Comparison of ENCODE assay signal across 9 cellular contexts in genomic region chr17:74361613-74362391, GRCh38. TPM values are rescaled to one million over a fixed set of nuclear protein-coding genes. Genes with fewer than 3 reads are reported as not detected.
DNase-seq lines count a peak whose midpoint lies in the region; ATAC-seq and TF ChIP-seq lines count a peak whose summit lies in the region.
"Had no signal": no experiment of that assay in that cellular context is flagged by ENCODE, and none has a peak within 500 bp of the region (broad histone marks: within the 10 kb centered on the region; RNA-seq: fewer than 3 reads in every experiment).

Gene BTBD17 (minus strand): TSS chr17:74361868. CDS start chr17:74361819, 49 bp downstream.

- H3K4me2 ChIP-seq in Loucy (ENCODE audit: low read depth, low read length, poor library complexity, severe bottlenecking) = no peak within 1 kb of the TSS
- H3K4me2 ChIP-seq: KMS-11 had no signal

- no peaks in the 10 kb centered on the region for H3K9me3 ChIP-seq in Caco-2
- no peaks in the 10 kb centered on the region for H3K9me3 ChIP-seq in Loucy (ENCODE audit: insufficient read depth, low read depth, low read length)

- H3K36me3 Mint-ChIP-seq in Caco-2 (ENCODE audit: insufficient read depth, unreplicated experiment) = no peaks in the 10 kb centered on the region
- H3K36me3 Mint-ChIP-seq in activated CD4-positive, alpha-beta T cell treated with anti-CD3 and anti-CD28 coated beads, Interleukin-2, amount 10 ng/mL, durations not matched to agents 24 days and 14 days (ENCODE audit: low read depth) = peaks cover 2% of the 10 kb centered on the region
- no peaks in the 10 kb centered on the region for H3K36me3 Mint-ChIP-seq in naive thymus-derived CD8-positive, alpha-beta T cell

- no TSS peak for BruUV-seq in Caco-2 (replicated peaks; lab: Mats Ljungman, UMichigan)

- TF ChIP-seq POLR2A in erythroblast (IDR thresholded peaks at IDR 0.05; ENCODE audit: low read length) = no peak

- no peaks in the 10 kb centered on the region for H3K9me3 Mint-ChIP-seq in Caco-2 (ENCODE audit: unreplicated experiment)
- no peaks in the 10 kb centered on the region for H3K9me3 Mint-ChIP-seq in activated CD4-positive, alpha-beta T cell treated with anti-CD3 and anti-CD28 coated beads, Interleukin-2, amount 10 ng/mL, durations not matched to agents 24 days and 14 days
- H3K9me3 Mint-ChIP-seq in naive thymus-derived CD8-positive, alpha-beta T cell = no peaks in the 10 kb centered on the region

- H3K9me2 ChIP-seq in Loucy (replicated peaks; ENCODE audit: low read depth, low read length) = no peaks in the 10 kb centered on the region

- POLR2A ChIA-PET in Caco-2 (lab: Charles Lee) = no interaction called here
- POLR2A ChIA-PET in naive thymus-derived CD8-positive, alpha-beta T cell (lab: Charles Lee) = no interaction called here

- H2AFZ ChIP-seq in Loucy (ENCODE audit: low read length) = no peak within 1 kb of the TSS

- H4K20me1 ChIP-seq in Loucy (ENCODE audit: insufficient read depth, low read length, poor library complexity, severe bottlenecking) = no peaks in the 10 kb centered on the region

- no peaks in the 10 kb centered on the region for H3K4me1 ChIP-seq in Caco-2
- no peaks in the 10 kb centered on the region for H3K4me1 ChIP-seq in Loucy (ENCODE audit: insufficient read depth, low read length, poor library complexity, severe bottlenecking)

- H3K4me3 ChIP-seq in Caco-2 (ENCODE audit: low read depth, low read length) (no peak within 1 kb of the TSS), Loucy (ENCODE audit: low read length, poor library complexity, severe bottlenecking) (no peak within 1 kb of the TSS)

- no peaks in the 10 kb centered on the region for H3K79me2 ChIP-seq in Loucy (ENCODE audit: insufficient read depth, low read length)

- no peaks in the 10 kb centered on the region for H3K36me3 ChIP-seq in Caco-2 (ENCODE audit: control insufficient read depth, insufficient read depth, low read length)
- no peaks in the 10 kb centered on the region for H3K36me3 ChIP-seq in Loucy (ENCODE audit: insufficient read depth, low read length)

- CTCF ChIA-PET in Caco-2 (lab: Charles Lee) = interaction anchor here (0.6 to 1.9 kb wide), 5 partner anchors 9 to 65 kb away, joined by 3 to 11 read pairs (median 5); no protein-coding TSS in a partner anchor

- H3F3A ChIP-seq in Loucy (ENCODE audit: low read depth) = no peaks in the 10 kb centered on the region

- intact Hi-C loops in Caco-2 (cut with micrococcal nuclease; ENCODE audit: unreplicated experiment) = loop anchor here (1.0 to 10.0 kb wide), 2 partner anchors 61 to 147 kb away; partner anchors contain the start of gene TTYH2
- intact Hi-C loops in activated CD4-positive, alpha-beta T cell treated with anti-CD3 and anti-CD28 coated beads, Interleukin-2, amount 10 ng/mL, durations not matched to agents 24 days and 14 days (cut with micrococcal nuclease) = no loop called here

- no peak within 1 kb of the TSS for H3K27ac Mint-ChIP-seq in Caco-2 (ENCODE audit: unreplicated experiment)
- H3K27ac Mint-ChIP-seq in activated CD4-positive, alpha-beta T cell treated with anti-CD3 and anti-CD28 coated beads, Interleukin-2, amount 10 ng/mL, durations not matched to agents 24 days and 14 days = no peak within 1 kb of the TSS
- peak within 1 kb of the TSS in 1 of 10 donors; percentile 24 for H3K27ac Mint-ChIP-seq in naive thymus-derived CD8-positive, alpha-beta T cell

- peaks cover 6% of the 10 kb centered on the region for H3K27me3 Mint-ChIP-seq in Caco-2 (ENCODE audit: insufficient read depth, unreplicated experiment)
- H3K27me3 Mint-ChIP-seq in activated CD4-positive, alpha-beta T cell treated with anti-CD3 and anti-CD28 coated beads, Interleukin-2, amount 10 ng/mL, durations not matched to agents 24 days and 14 days = peaks cover 16% of the 10 kb centered on the region
- H3K27me3 Mint-ChIP-seq in naive thymus-derived CD8-positive, alpha-beta T cell = peaks cover 14 to 41% (median 23%) of the 10 kb centered on the region in 5 donors

- H3K9ac ChIP-seq in Loucy (ENCODE audit: low read depth, low read length, poor library complexity, severe bottlenecking) = no peak within 1 kb of the TSS
- H3K9ac ChIP-seq: KMS-11 had no signal

- TF ChIP-seq CTCF in Caco-2 (IDR thresholded peaks at IDR 0.05; ENCODE audit: insufficient read depth in 1 of 2, low read depth in 1 of 2, low read length in 1 of 2, severe bottlenecking in 1 of 2, unreplicated experiment in 1 of 2) (peak; percentile 77 to 78), Loucy (conservative IDR thresholded peaks at IDR 0.05; ENCODE audit: low read length) (peak; percentile 43)

- ATAC-seq in naive thymus-derived CD8-positive, alpha-beta T cell = peak; percentile 46 to 61
- no peak for ATAC-seq in HG02642 (IDR thresholded peaks at IDR 0.05; ENCODE audit: poor library complexity, unreplicated experiment)
- no peak for ATAC-seq in GM18868 (IDR thresholded peaks at IDR 0.05; ENCODE audit: unreplicated experiment)

- H3K4me1 Mint-ChIP-seq in Caco-2 (ENCODE audit: low read depth, unreplicated experiment) = no peaks in the 10 kb centered on the region
- peaks cover 2% of the 10 kb centered on the region for H3K4me1 Mint-ChIP-seq in activated CD4-positive, alpha-beta T cell treated with anti-CD3 and anti-CD28 coated beads, Interleukin-2, amount 10 ng/mL, durations not matched to agents 24 days and 14 days
- H3K4me1 Mint-ChIP-seq in naive thymus-derived CD8-positive, alpha-beta T cell = peaks cover 0 to 8% (median 2%) of the 10 kb centered on the region in 4 donors

- H3K27me3 ChIP-seq in Caco-2 (replicated peaks; ENCODE audit: control insufficient read depth, insufficient read depth, low read length) = no peaks in the 10 kb centered on the region; the same call in 1 of the 2 replicates
- H3K27me3 ChIP-seq in Loucy (ENCODE audit: insufficient read depth, low read length, poor library complexity, severe bottlenecking) = no peaks in the 10 kb centered on the region

- peak in 1 of 2 experiments; percentile 79 for DNase-seq in Caco-2
- DNase-seq in activated CD4-positive, alpha-beta T cell treated with anti-CD3 and anti-CD28 coated beads, Interleukin-2, amount 10 ng/mL, durations not matched to agents 24 days and 14 days = peak; percentile 84
- peak; percentile 52 to 72 for DNase-seq in erythroblast (lab: John Stamatoyannopoulos, UW)
- DNase-seq in naive thymus-derived CD8-positive, alpha-beta T cell = peak in 7 of 10 donors; percentile 16 to 29 (median 19)
- no peak for DNase-seq in hepatic stellate cell (ENCODE audit: low spot score)

- H3K4me3 Mint-ChIP-seq in Caco-2 (ENCODE audit: unreplicated experiment) = no peak within 1 kb of the TSS
- no peak within 1 kb of the TSS for H3K4me3 Mint-ChIP-seq in activated CD4-positive, alpha-beta T cell treated with anti-CD3 and anti-CD28 coated beads, Interleukin-2, amount 10 ng/mL, durations not matched to agents 24 days and 14 days
- no peak within 1 kb of the TSS for H3K4me3 Mint-ChIP-seq in naive thymus-derived CD8-positive, alpha-beta T cell

RNA-seq across cellular contexts. Expression of gene BTBD17, which starts in this region (rescaled TPM):
- total RNA-seq in Caco-2 (2022) = not detected in 2 replicates
- not detected in 2 replicates for total RNA-seq in activated CD4-positive, alpha-beta T cell treated with anti-CD3 and anti-CD28 coated beads, Interleukin-2, amount 10 ng/mL, durations not matched to agents 24 days and 14 days
- not detected for total RNA-seq in naive thymus-derived CD8-positive, alpha-beta T cell
- polyA plus RNA-seq in naive thymus-derived CD8-positive, alpha-beta T cell = not detected

Comparison
In these comparisons a context has a peak if more than half of its experiments do, and no peak if none do; other contexts are left out.
1. Peak in DNase-seq in activated CD4-positive, alpha-beta T cell treated with anti-CD3 and anti-CD28 coated beads, Interleukin-2, amount 10 ng/mL, durations not matched to agents 24 days and 14 days; RNA of the gene not detected or under 1 TPM.
2. Peak in DNase-seq and ATAC-seq in naive thymus-derived CD8-positive, alpha-beta T cell; RNA of the gene not detected or under 1 TPM.